ENCODE assay signal across 8 cellular contexts in the genomic region with DNA sequence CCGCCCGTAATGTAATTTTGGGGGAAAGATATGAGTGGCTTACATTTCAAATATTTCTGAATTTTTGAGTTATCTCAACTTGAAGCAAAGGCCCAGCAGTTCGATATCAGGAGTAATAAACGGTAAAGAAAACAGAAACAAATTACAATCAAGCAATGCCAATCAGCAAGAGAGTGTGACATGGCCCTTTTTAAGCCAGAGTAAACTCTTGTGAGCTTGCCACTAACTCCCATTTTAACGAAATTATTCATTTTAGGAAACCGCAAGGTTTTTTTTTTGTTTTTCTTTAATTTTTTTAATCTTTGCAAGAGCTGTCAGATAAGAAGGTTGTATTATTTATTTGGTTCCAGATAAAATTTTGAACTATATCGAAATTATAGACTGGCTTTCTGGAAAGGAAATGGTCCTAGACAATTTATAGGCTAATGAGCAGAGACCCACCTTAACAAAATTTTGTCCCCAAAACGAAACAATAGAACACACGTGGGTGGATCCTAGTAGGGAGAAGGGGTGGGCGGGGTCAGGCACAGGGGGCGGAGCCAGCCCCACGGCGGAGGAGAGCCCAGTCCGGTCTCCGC. TPM values are rescaled to one million over a fixed set of nuclear protein-coding genes. Genes with fewer than 3 reads are reported as not detected.
DNase-seq lines count a peak whose midpoint lies in the region; ATAC-seq lines count a peak whose summit lies in the region.

No MANE protein-coding gene starts in this region.

- no CpG with 5 or more reads among the region's 15 CpGs for WGBS in iPS DF 6.9 (ENCODE audit: insufficient coverage, insufficient read length)

- peaks cover 12% of the 10 kb centered on the region for H3K4me1 Mint-ChIP-seq in activated T-helper 17 cell treated with anti-CD3 and anti-CD28 coated beads, Interleukin-2, amount 50 U/mL, for 72 hours

- H3K27me3 ChIP-seq in iPS DF 6.9 (ENCODE audit: control insufficient read depth, insufficient read depth, low read length) = no peaks in the 10 kb centered on the region

- peaks cover 17% of the 10 kb centered on the region for H3K36me3 ChIP-seq in KOPT-K1 (ENCODE audit: insufficient read depth, low read length)
- H3K36me3 ChIP-seq in iPS DF 6.9 (ENCODE audit: control insufficient read depth, insufficient read depth, low read length) = no peaks in the 10 kb centered on the region

- no peaks in the 10 kb centered on the region for H3K9me3 Mint-ChIP-seq in activated T-helper 17 cell treated with anti-CD3 and anti-CD28 coated beads, Interleukin-2, amount 50 U/mL, for 72 hours

- H3K4me3 ChIP-seq in iPS DF 6.9 (ENCODE audit: low read length) = peak overlapping the region; percentile 98; the same call in 1 of the 2 replicates

- H3K27ac Mint-ChIP-seq in activated T-helper 17 cell treated with anti-CD3 and anti-CD28 coated beads, Interleukin-2, amount 50 U/mL, for 72 hours = peak overlapping the region; percentile 97

- H3K36me3 Mint-ChIP-seq in activated T-helper 17 cell treated with anti-CD3 and anti-CD28 coated beads, Interleukin-2, amount 50 U/mL, for 72 hours (ENCODE audit: low read depth) = peaks cover 8% of the 10 kb centered on the region

- H3K27me3 Mint-ChIP-seq in activated T-helper 17 cell treated with anti-CD3 and anti-CD28 coated beads, Interleukin-2, amount 50 U/mL, for 72 hours = no peaks in the 10 kb centered on the region

- H3K4me3 Mint-ChIP-seq in activated T-helper 17 cell treated with anti-CD3 and anti-CD28 coated beads, Interleukin-2, amount 50 U/mL, for 72 hours = peak overlapping the region; percentile 100

- peak overlapping the region; percentile 70 for H3K27ac ChIP-seq in KOPT-K1 (ENCODE audit: low read depth, low read length, poor library complexity, severe bottlenecking)
- H3K27ac ChIP-seq in iPS DF 6.9 (ENCODE audit: low read length) = no peak overlapping the region

- DNase-seq in DMS114 treated with DMSO at 0.1 percent for 48 hours (lab: John Stamatoyannopoulos, UW; ENCODE audit: unreplicated experiment) (peak; percentile 56), iPS DF 6.9 (ENCODE audit: low read depth, low spot score) (no peak), retina (no peak)
- peak; percentile 90 to 97 for DNase-seq in stimulated activated CD4-positive, alpha-beta T cell treated with anti-CD3 and anti-CD28 coated beads, Interleukin-1b, Interleukin-23, amount 100 ng/mL, for 4 hours (ENCODE audit: low read depth in 2 of 2)

- ATAC-seq in activated T-helper 17 cell treated with anti-CD3 and anti-CD28 coated beads, Interleukin-2, amount 50 U/mL, for 72 hours (replicated peaks) = no peak
- ATAC-seq in GM21717 (IDR thresholded peaks at IDR 0.05; ENCODE audit: unreplicated experiment) (no peak), HG03139 (IDR thresholded peaks at IDR 0.05; ENCODE audit: unreplicated experiment) (no peak)

- no peaks in the 10 kb centered on the region for H3K4me1 ChIP-seq in iPS DF 6.9 (ENCODE audit: control insufficient read depth, insufficient read depth, low read length)

- H3K9me3 ChIP-seq in KOPT-K1 (ENCODE audit: insufficient read depth, low read length, poor library complexity, severe bottlenecking) (peaks cover 4% of the 10 kb centered on the region), iPS DF 6.9 (ENCODE audit: control insufficient read depth, insufficient read depth, low read length) (no peaks in the 10 kb centered on the region; the same call in 1 of the 2 replicates)

RNA-seq across cellular contexts. Expression of a gene that starts 17.4 kb away (rescaled TPM):
- total RNA-seq in activated T-helper 17 cell treated with anti-CD3 and anti-CD28 coated beads, Interleukin-2, amount 50 U/mL, for 72 hours = 10 to 100 TPM; 37.5 to 52.4 TPM

RNA-seq across cellular contexts. Expression of a gene that starts 27.9 kb away (rescaled TPM):
- 10 to 100 TPM; 36.0 to 49.4 TPM for total RNA-seq in activated T-helper 17 cell treated with anti-CD3 and anti-CD28 coated beads, Interleukin-2, amount 50 U/mL, for 72 hours

RNA-seq across cellular contexts. Expression of a gene that starts 50.3 kb away (rescaled TPM):
- 100 to 1,000 TPM; 175 to 220 TPM for total RNA-seq in activated T-helper 17 cell treated with anti-CD3 and anti-CD28 coated beads, Interleukin-2, amount 50 U/mL, for 72 hours

Comparison
In these comparisons a context has a peak if more than half of its experiments do, and no peak if none do; other contexts are left out.
1. DNase-seq: peak in DMS114 treated with DMSO at 0.1 percent for 48 hours (single experiment) and stimulated activated CD4-positive, alpha-beta T cell treated with anti-CD3 and anti-CD28 coated beads, Interleukin-1b, Interleukin-23, amount 100 ng/mL, for 4 hours (2 of 2); none in iPS DF 6.9 (single experiment) and retina (single experiment).